In genomic region chr17:55284944-55285339, GRCh38 we compare ENCODE assay signal across 1 cellular context.
TF ChIP-seq lines count a peak whose summit lies in the region.

No MANE protein-coding gene starts in this region.

TF ChIP-seq in HepG2, 621 proteins besides CTCF, POLR2A, EP300 and RAD21 (continued from another document and continues in another):
- no peak for TF ChIP-seq ZNF101 (CRISPR knock-in tag; IDR thresholded peaks at IDR 0.05; ENCODE audit: borderline replicate concordance, low read depth)
- 0 out of 2 replicates have a peak, but pooled peaks have one; percentile 13 for TF ChIP-seq KMT2A (CRISPR knock-in tag; IDR thresholded peaks at IDR 0.05)
- no peak for TF ChIP-seq ZMYM2 (CRISPR knock-in tag; IDR thresholded peaks at IDR 0.05)
- no peak for TF ChIP-seq CAMTA2 (CRISPR knock-in tag; IDR thresholded peaks at IDR 0.05; ENCODE audit: borderline replicate concordance)
- no peak for TF ChIP-seq RFXANK (CRISPR knock-in tag; IDR thresholded peaks at IDR 0.05)
- 0 out of 2 replicates have a peak, but pooled peaks have one; percentile 1 for TF ChIP-seq ZNF331 (CRISPR knock-in tag; IDR thresholded peaks at IDR 0.05)
- TF ChIP-seq ZNF562 (CRISPR knock-in tag; IDR thresholded peaks at IDR 0.05; ENCODE audit: borderline replicate concordance), result no peak
- no peak for TF ChIP-seq ZNF234 (CRISPR knock-in tag; conservative IDR thresholded peaks at IDR 0.05)
- TF ChIP-seq GZF1 (CRISPR knock-in tag; IDR thresholded peaks at IDR 0.05), result peak; percentile 19
- no peak; the same call in 1 of the 2 replicates for TF ChIP-seq ZSCAN30 (CRISPR knock-in tag; IDR thresholded peaks at IDR 0.05)
- no peak for TF ChIP-seq GMEB1 (CRISPR knock-in tag; IDR thresholded peaks at IDR 0.05; ENCODE audit: borderline replicate concordance)
- no peak for TF ChIP-seq ZNF10 (CRISPR knock-in tag; IDR thresholded peaks at IDR 0.05; ENCODE audit: borderline replicate concordance, low read depth)
- TF ChIP-seq MIER3 (CRISPR knock-in tag; IDR thresholded peaks at IDR 0.05; ENCODE audit: borderline replicate concordance), result no peak
- TF ChIP-seq ZNF256 (CRISPR knock-in tag; conservative IDR thresholded peaks at IDR 0.05), result peak; percentile 58; the same call in 1 of the 2 replicates
- TF ChIP-seq ATF5 (CRISPR knock-in tag; IDR thresholded peaks at IDR 0.05; ENCODE audit: low read depth), result no peak
- TF ChIP-seq AGO1 (IDR thresholded peaks at IDR 0.05; ENCODE audit: low read depth, low read length, poor library complexity, severe bottlenecking), result no peak
- no peak for TF ChIP-seq TSC22D2 (CRISPR knock-in tag; IDR thresholded peaks at IDR 0.05; ENCODE audit: borderline replicate concordance)
- TF ChIP-seq SP1 (IDR thresholded peaks at IDR 0.05), result no peak
- TF ChIP-seq SP1 (CRISPR knock-in tag; IDR thresholded peaks at IDR 0.05), result no peak
- TF ChIP-seq ATF1 (CRISPR knock-in tag; IDR thresholded peaks at IDR 0.05), result no peak
- TF ChIP-seq SALL1 (CRISPR knock-in tag; IDR thresholded peaks at IDR 0.05), result no peak
- no peak for TF ChIP-seq BRD4 (CRISPR knock-in tag; IDR thresholded peaks at IDR 0.05)
- TF ChIP-seq SRF (IDR thresholded peaks at IDR 0.05; ENCODE audit: low read depth, low read length), result no peak; the same call in 1 of the 2 replicates
- TF ChIP-seq TARDBP (CRISPR knock-in tag; IDR thresholded peaks at IDR 0.05), result no peak
- TF ChIP-seq ETV6 (CRISPR knock-in tag; conservative IDR thresholded peaks at IDR 0.05), result no peak
- no peak for TF ChIP-seq NR1H2 (CRISPR knock-in tag; IDR thresholded peaks at IDR 0.05; ENCODE audit: borderline replicate concordance, low read depth)
- TF ChIP-seq SETDB1 (CRISPR knock-in tag; IDR thresholded peaks at IDR 0.05; ENCODE audit: borderline replicate concordance), result no peak
- TF ChIP-seq ZNF709 (CRISPR knock-in tag; IDR thresholded peaks at IDR 0.05), result peak; percentile 48; the same call in 1 of the 2 replicates
- TF ChIP-seq ZNF552 (CRISPR knock-in tag; IDR thresholded peaks at IDR 0.05; ENCODE audit: borderline replicate concordance), result no peak
- no peak for TF ChIP-seq ZNF451 (CRISPR knock-in tag; IDR thresholded peaks at IDR 0.05)
- TF ChIP-seq FOXA1 (IDR thresholded peaks at IDR 0.05), result no peak
- no peak for TF ChIP-seq FOXA1 (CRISPR knock-in tag; IDR thresholded peaks at IDR 0.05)
- TF ChIP-seq WIZ (CRISPR knock-in tag; IDR thresholded peaks at IDR 0.05), result 0 out of 2 replicates have a peak, but pooled peaks have one; percentile 23
- TF ChIP-seq CREBL2 (CRISPR knock-in tag; IDR thresholded peaks at IDR 0.05; ENCODE audit: borderline replicate concordance), result no peak
- no peak for TF ChIP-seq ZNF180 (CRISPR knock-in tag; IDR thresholded peaks at IDR 0.05; ENCODE audit: borderline replicate concordance, low read depth)
- no peak for TF ChIP-seq MNT (IDR thresholded peaks at IDR 0.05)
- TF ChIP-seq TCF7 (IDR thresholded peaks at IDR 0.05; ENCODE audit: low read depth), result no peak
- TF ChIP-seq ZNF12 (CRISPR knock-in tag; IDR thresholded peaks at IDR 0.05), result peak; percentile 7; the same call in 1 of the 2 replicates
- no peak; the same call in 1 of the 2 replicates for TF ChIP-seq ZNF629 (CRISPR knock-in tag; conservative IDR thresholded peaks at IDR 0.05)
- no peak for TF ChIP-seq ZBTB4 (CRISPR knock-in tag; IDR thresholded peaks at IDR 0.05; ENCODE audit: borderline replicate concordance)
- no peak for TF ChIP-seq ATF3 (CRISPR knock-in tag; IDR thresholded peaks at IDR 0.05)
- no peak for TF ChIP-seq SNAI1 (CRISPR knock-in tag; IDR thresholded peaks at IDR 0.05; ENCODE audit: borderline replicate concordance)
- TF ChIP-seq FOXO1 (CRISPR knock-in tag; IDR thresholded peaks at IDR 0.05), result no peak
- TF ChIP-seq ZBTB37 (CRISPR knock-in tag; IDR thresholded peaks at IDR 0.05), result 0 out of 2 replicates have a peak, but pooled peaks have one; percentile 23
- TF ChIP-seq MXD1 (CRISPR knock-in tag; IDR thresholded peaks at IDR 0.05), result no peak
- no peak for TF ChIP-seq HMGXB3 (CRISPR knock-in tag; IDR thresholded peaks at IDR 0.05; ENCODE audit: borderline replicate concordance)
- no peak for TF ChIP-seq ZNF362 (CRISPR knock-in tag; IDR thresholded peaks at IDR 0.05; ENCODE audit: borderline replicate concordance)
- no peak for TF ChIP-seq ZNF501 (CRISPR knock-in tag; IDR thresholded peaks at IDR 0.05)
- peak; percentile 32; the same call in 1 of the 2 replicates for TF ChIP-seq ONECUT2 (CRISPR knock-in tag; IDR thresholded peaks at IDR 0.05)
- no peak for TF ChIP-seq ZNF781 (CRISPR knock-in tag; IDR thresholded peaks at IDR 0.05; ENCODE audit: borderline replicate concordance, not compliant biosample characterization)
- TF ChIP-seq ZNF674 (CRISPR knock-in tag; IDR thresholded peaks at IDR 0.05; ENCODE audit: low read depth), result no peak
- TF ChIP-seq ZNF33A (CRISPR knock-in tag; IDR thresholded peaks at IDR 0.05; ENCODE audit: borderline replicate concordance), result no peak
